16 cellular contexts compared by ENCODE assay signal in the genomic region with DNA sequence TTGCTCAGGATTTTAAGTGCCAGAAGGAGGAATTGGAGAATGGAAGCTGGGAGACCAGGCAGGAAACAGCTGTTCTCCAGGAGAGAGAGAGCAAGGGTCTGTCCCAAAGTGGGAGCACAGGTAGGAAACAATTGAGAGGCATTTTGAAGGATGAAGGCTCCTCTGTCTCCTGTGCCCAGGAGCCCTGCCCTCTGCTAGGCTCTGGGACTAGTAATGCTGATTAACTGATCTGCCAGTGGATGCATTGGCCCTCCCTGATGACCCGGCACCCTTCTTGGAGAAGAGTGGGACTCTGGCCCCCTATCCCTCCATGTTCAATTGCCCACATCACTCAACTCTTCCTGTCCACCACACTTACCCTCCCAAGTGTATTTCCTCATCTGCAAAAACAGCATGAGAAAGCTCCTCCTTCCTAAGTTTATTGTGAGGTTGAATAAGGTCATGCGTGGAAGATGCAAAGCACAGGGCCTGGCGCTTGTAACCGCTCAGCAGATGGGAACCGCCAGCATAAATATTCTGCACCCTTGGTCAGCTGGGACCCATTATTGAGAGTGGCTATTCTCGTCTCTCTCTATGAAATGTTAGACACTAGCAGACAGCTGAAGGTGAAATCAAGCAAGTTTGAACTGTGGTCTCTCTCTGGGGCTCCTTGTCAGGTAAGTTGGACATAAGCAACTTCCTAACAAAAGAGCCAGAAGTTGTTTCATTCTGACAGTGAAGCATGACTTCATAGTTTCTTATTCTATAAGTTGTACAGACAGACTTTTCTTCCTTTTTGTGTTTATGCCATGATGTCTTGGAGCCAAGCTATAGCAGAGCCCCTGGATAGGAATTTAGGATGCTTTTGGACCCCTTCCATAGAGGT.
DNase-seq lines count a peak whose midpoint lies in the region; ATAC-seq and TF ChIP-seq lines count a peak whose summit lies in the region.
"Had no signal": no experiment of that assay in that cellular context is flagged by ENCODE, and none has a peak within 500 bp of the region (broad histone marks: within the 10 kb centered on the region; RNA-seq: fewer than 3 reads in every experiment).

No MANE protein-coding gene starts in this region.

- POLR2A ChIA-PET in activated B cell treated with CpG ODN at 0.5 μM for 24 hours (lab: Charles Lee) = no interaction called here
- POLR2A ChIA-PET in activated CD4-positive, alpha-beta memory T cell treated with anti-CD3 and anti-CD28 coated beads, Interleukin-2, amount 10 ng/mL, durations not matched to agents 7 days and 5 days (lab: Charles Lee) = no interaction called here

- no peaks in the 10 kb centered on the region for H3K27me3 Mint-ChIP-seq in IgD-negative memory B cell
- no peaks in the 10 kb centered on the region for H3K27me3 Mint-ChIP-seq in activated B cell treated with CpG ODN at 0.5 μM for 24 hours
- H3K27me3 Mint-ChIP-seq in type B pancreatic cell = no peaks in the 10 kb centered on the region
- no peaks in the 10 kb centered on the region for H3K27me3 Mint-ChIP-seq in activated CD4-positive, alpha-beta memory T cell treated with anti-CD3 and anti-CD28 coated beads, Interleukin-2, amount 10 ng/mL, durations not matched to agents 7 days and 5 days

- peaks cover 40 to 53% (median 47%) of the 10 kb centered on the region in 3 donors for H3K4me1 Mint-ChIP-seq in IgD-negative memory B cell
- H3K4me1 Mint-ChIP-seq in activated B cell treated with CpG ODN at 0.5 μM for 24 hours = peaks cover 58% of the 10 kb centered on the region
- H3K4me1 Mint-ChIP-seq in type B pancreatic cell (ENCODE audit: unreplicated experiment) = peaks cover 77% of the 10 kb centered on the region
- no peaks in the 10 kb centered on the region for H3K4me1 Mint-ChIP-seq in activated CD4-positive, alpha-beta memory T cell treated with anti-CD3 and anti-CD28 coated beads, Interleukin-2, amount 10 ng/mL, durations not matched to agents 7 days and 5 days
- H3K4me1 Mint-ChIP-seq: stimulated activated effector memory CD8-positive, alpha-beta T cell treated with anti-CD3 and anti-CD28 coated beads, Interleukin-12 subunit alpha, Interleukin-12 subunit beta, amount 100 ng/mL, for 72 hours had no signal

- intact Hi-C loops in activated B cell treated with CpG ODN at 0.5 μM for 24 hours (cut with micrococcal nuclease) = no loop called here
- intact Hi-C loops in lower lobe of right lung (cut with DNase I) = no loop called here
- intact Hi-C loops in psoas muscle (cut with DNase I) = no loop called here

- no peak for TF ChIP-seq CTCF in activated B cell treated with CpG ODN at 0.5 μM for 24 hours (IDR thresholded peaks at IDR 0.05)
- no peak for TF ChIP-seq CTCF in lower lobe of right lung (IDR thresholded peaks at IDR 0.05)
- no peak for TF ChIP-seq CTCF in type B pancreatic cell (conservative IDR thresholded peaks at IDR 0.05)
- no peak for TF ChIP-seq CTCF in psoas muscle (IDR thresholded peaks at IDR 0.05)
- no peak for TF ChIP-seq CTCF in GM10266 (IDR thresholded peaks at IDR 0.05; ENCODE audit: control insufficient read depth, insufficient read depth, low read depth, missing control alignments)

- ATAC-seq in activated B cell treated with CpG ODN at 0.5 μM for 24 hours (ENCODE audit: low read depth) = no peak
- ATAC-seq in lower lobe of right lung = no peak
- no peak for ATAC-seq in psoas muscle
- ATAC-seq: stimulated activated effector memory CD8-positive, alpha-beta T cell treated with anti-CD3 and anti-CD28 coated beads, Interleukin-12 subunit alpha, Interleukin-12 subunit beta, amount 100 ng/mL, for 72 hours had no signal

- H3K9me3 Mint-ChIP-seq in IgD-negative memory B cell (no peaks in the 10 kb centered on the region), activated B cell treated with CpG ODN at 0.5 μM for 24 hours (no peaks in the 10 kb centered on the region), type B pancreatic cell (no peaks in the 10 kb centered on the region)
- no peaks in the 10 kb centered on the region for H3K9me3 Mint-ChIP-seq in activated CD4-positive, alpha-beta memory T cell treated with anti-CD3 and anti-CD28 coated beads, Interleukin-2, amount 10 ng/mL, durations not matched to agents 7 days and 5 days
- H3K9me3 Mint-ChIP-seq: stimulated activated effector memory CD8-positive, alpha-beta T cell treated with anti-CD3 and anti-CD28 coated beads, Interleukin-12 subunit alpha, Interleukin-12 subunit beta, amount 100 ng/mL, for 72 hours had no signal

- no peaks in the 10 kb centered on the region for H3K36me3 Mint-ChIP-seq in IgD-negative memory B cell
- no peaks in the 10 kb centered on the region for H3K36me3 Mint-ChIP-seq in activated B cell treated with CpG ODN at 0.5 μM for 24 hours (ENCODE audit: low read depth)
- no peaks in the 10 kb centered on the region for H3K36me3 Mint-ChIP-seq in type B pancreatic cell
- no peaks in the 10 kb centered on the region for H3K36me3 Mint-ChIP-seq in activated CD4-positive, alpha-beta memory T cell treated with anti-CD3 and anti-CD28 coated beads, Interleukin-2, amount 10 ng/mL, durations not matched to agents 7 days and 5 days (ENCODE audit: low read depth)
- H3K36me3 Mint-ChIP-seq: stimulated activated effector memory CD8-positive, alpha-beta T cell treated with anti-CD3 and anti-CD28 coated beads, Interleukin-12 subunit alpha, Interleukin-12 subunit beta, amount 100 ng/mL, for 72 hours had no signal

- H3K27ac Mint-ChIP-seq in IgD-negative memory B cell (peak overlapping the region; percentile 13 to 91 (median 80)), activated B cell treated with CpG ODN at 0.5 μM for 24 hours (peak overlapping the region; percentile 65), type B pancreatic cell (no peak overlapping the region)
- H3K27ac Mint-ChIP-seq in activated CD4-positive, alpha-beta memory T cell treated with anti-CD3 and anti-CD28 coated beads, Interleukin-2, amount 10 ng/mL, durations not matched to agents 7 days and 5 days = no peak overlapping the region
- H3K27ac Mint-ChIP-seq: stimulated activated effector memory CD8-positive, alpha-beta T cell treated with anti-CD3 and anti-CD28 coated beads, Interleukin-12 subunit alpha, Interleukin-12 subunit beta, amount 100 ng/mL, for 72 hours had no signal

- H3K4me3 ChIP-seq in lower lobe of right lung (no peak overlapping the region), psoas muscle (no peak overlapping the region)
- H3K4me3 ChIP-seq: GM23248 had no signal

- H3K27me3 ChIP-seq in lower lobe of right lung (ENCODE audit: low read depth) (no peaks in the 10 kb centered on the region), psoas muscle (ENCODE audit: insufficient read depth in 3 of 3, low read length in 2 of 3) (no peaks in the 10 kb centered on the region)

- CTCF ChIA-PET in activated B cell treated with CpG ODN at 0.5 μM for 24 hours (lab: Charles Lee) = no interaction called here
- CTCF ChIA-PET in activated CD4-positive, alpha-beta memory T cell treated with anti-CD3 and anti-CD28 coated beads, Interleukin-2, amount 10 ng/mL, durations not matched to agents 7 days and 5 days (lab: Charles Lee) = no interaction called here

- no peak for DNase-seq in activated B cell treated with CpG ODN at 0.5 μM for 24 hours
- no peak for DNase-seq in lower lobe of right lung
- no peak for DNase-seq in type B pancreatic cell (ENCODE audit: extremely low spot score, unreplicated experiment)
- DNase-seq in psoas muscle = no peak
- no peak for DNase-seq in GM10266 (ENCODE audit: extremely low spot score)
- no peak for DNase-seq in activated CD4-positive, alpha-beta memory T cell treated with anti-CD3 and anti-CD28 coated beads, Interleukin-2, amount 10 ng/mL, durations not matched to agents 7 days and 5 days
- DNase-seq: activated naive CD4-positive, alpha-beta T cell treated with anti-CD3 and anti-CD28 coated beads, Interleukin-2, amount 50 U/mL, for 16 hours; Caco-2; GM23248; IMR-90; NCI-H2029 treated with DMSO at 0.1 percent for 48 hours; nucleus accumbens; stimulated activated CD4-positive, alpha-beta T cell treated with anti-CD3 and anti-CD28 coated beads, Interleukin-2, amount 100 ng/mL, for 24 hours; T-helper 9 cell had no signal

- H3K27ac ChIP-seq in lower lobe of right lung (peak overlapping the region; percentile 65), psoas muscle (no peak overlapping the region)
- H3K27ac ChIP-seq: GM23248 had no signal

- H3K9me3 ChIP-seq in lower lobe of right lung = no peaks in the 10 kb centered on the region
- no peaks in the 10 kb centered on the region for H3K9me3 ChIP-seq in psoas muscle
- H3K9me3 ChIP-seq: Caco-2 had no signal

- 43 to 77% (median 49%) methylated on average over 6 of the region's 6 CpGs for WGBS in psoas muscle, 3 donors

- H3K36me3 ChIP-seq in lower lobe of right lung (no peaks in the 10 kb centered on the region), psoas muscle (ENCODE audit: insufficient read depth in 1 of 2, low read depth in 1 of 2) (no peaks in the 10 kb centered on the region)

- H3K4me1 ChIP-seq in lower lobe of right lung = peaks cover 26% of the 10 kb centered on the region
- peaks cover 14% of the 10 kb centered on the region for H3K4me1 ChIP-seq in psoas muscle
- H3K4me1 ChIP-seq: Caco-2 had no signal

- H3K4me3 Mint-ChIP-seq in IgD-negative memory B cell (peak overlapping the region in 3 of 4 donors; percentile 21 to 40 (median 34)), activated B cell treated with CpG ODN at 0.5 μM for 24 hours (no peak overlapping the region), type B pancreatic cell (peak overlapping the region; percentile 26)
- no peak overlapping the region for H3K4me3 Mint-ChIP-seq in activated CD4-positive, alpha-beta memory T cell treated with anti-CD3 and anti-CD28 coated beads, Interleukin-2, amount 10 ng/mL, durations not matched to agents 7 days and 5 days
- H3K4me3 Mint-ChIP-seq: stimulated activated effector memory CD8-positive, alpha-beta T cell treated with anti-CD3 and anti-CD28 coated beads, Interleukin-12 subunit alpha, Interleukin-12 subunit beta, amount 100 ng/mL, for 72 hours had no signal

Comparison
In these comparisons a context has a peak if more than half of its experiments do, and no peak if none do; other contexts are left out.
1. H3K27ac Mint-ChIP-seq: peak in IgD-negative memory B cell (3 of 3) and activated B cell treated with CpG ODN at 0.5 μM for 24 hours (single experiment); none in type B pancreatic cell (single experiment) and activated CD4-positive, alpha-beta memory T cell treated with anti-CD3 and anti-CD28 coated beads, Interleukin-2, amount 10 ng/mL, durations not matched to agents 7 days and 5 days (single experiment).
2. H3K4me3 Mint-ChIP-seq: peak in IgD-negative memory B cell (3 of 4) and type B pancreatic cell (single experiment); none in activated B cell treated with CpG ODN at 0.5 μM for 24 hours (single experiment) and activated CD4-positive, alpha-beta memory T cell treated with anti-CD3 and anti-CD28 coated beads, Interleukin-2, amount 10 ng/mL, durations not matched to agents 7 days and 5 days (single experiment).